ENCODE assay signal across 9 cellular contexts in the genomic region with DNA sequence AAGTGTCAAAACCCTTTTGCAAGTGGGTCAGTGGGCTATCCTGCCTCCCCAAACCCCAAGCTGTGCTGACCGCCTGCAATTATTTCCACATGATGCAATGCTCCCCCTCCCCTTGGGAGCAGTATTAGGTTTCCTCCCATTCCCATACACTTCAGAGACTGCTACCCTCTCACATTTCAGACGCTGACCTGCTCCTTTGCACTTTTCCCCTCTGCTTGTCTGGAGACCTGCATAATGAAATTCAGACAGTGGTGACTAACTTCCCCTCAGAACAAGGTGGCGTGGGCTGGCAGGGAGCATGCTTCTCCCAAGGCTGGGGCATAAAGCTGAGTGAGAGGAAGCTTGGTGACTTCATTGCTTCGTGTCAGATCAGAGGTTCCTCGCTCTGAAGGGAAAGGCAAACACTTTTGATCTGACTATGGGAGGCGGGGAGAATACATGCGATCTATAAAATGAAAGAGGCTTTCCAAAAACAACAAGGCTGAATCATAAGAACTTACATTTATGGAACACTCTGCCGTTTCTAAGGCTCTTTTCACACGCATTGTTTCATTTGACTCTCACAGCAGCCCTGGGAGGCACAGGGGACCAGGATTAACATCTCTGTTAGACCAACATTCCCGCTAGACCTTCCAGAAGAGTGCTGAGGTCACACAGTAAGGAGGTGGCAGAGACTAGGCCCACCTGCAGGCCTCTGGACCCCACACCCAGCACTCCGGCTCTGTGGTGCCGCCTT. TPM values are rescaled to one million over a fixed set of nuclear protein-coding genes. Genes with fewer than 3 reads are reported as not detected.
DNase-seq lines count a peak whose midpoint lies in the region; ATAC-seq and TF ChIP-seq lines count a peak whose summit lies in the region.
"Had no signal": no experiment of that assay in that cellular context is flagged by ENCODE, and none has a peak within 500 bp of the region (broad histone marks: within the 10 kb centered on the region; RNA-seq: fewer than 3 reads in every experiment).

No MANE protein-coding gene starts in this region.

- H3K36me3 Mint-ChIP-seq in HFFc6 (ENCODE audit: low read depth): no peaks in the 10 kb centered on the region
- no peaks in the 10 kb centered on the region for H3K36me3 Mint-ChIP-seq in T-helper 2 cell treated with Interferon-gamma antibody and Interleukin-4, amounts not matched to agents 5 μg/mL and 100 μg/mL, for 36 hours (ENCODE audit: low read depth)
- H3K36me3 Mint-ChIP-seq: activated naive CD8-positive, alpha-beta T cell had no signal

- DNase-seq in HFFc6 (peak; percentile 6), head of caudate nucleus (peak; percentile 16 to 90 (median 68)), superior temporal gyrus (ENCODE audit: extremely low spot score) (no peak)
- DNase-seq in T-helper 2 cell treated with Interferon-gamma antibody and Interleukin-4, amounts not matched to agents 5 μg/mL and 100 μg/mL, for 36 hours (ENCODE audit: low spot score): peak; percentile 63
- peak; percentile 64 for DNase-seq in stimulated activated CD4-positive, alpha-beta T cell treated with anti-CD3 and anti-CD28 coated beads, Interleukin-15, amount 100 ng/mL, for 24 hours

- no peaks in the 10 kb centered on the region for H3K9me3 Mint-ChIP-seq in HFFc6
- H3K9me3 Mint-ChIP-seq in T-helper 2 cell treated with Interferon-gamma antibody and Interleukin-4, amounts not matched to agents 5 μg/mL and 100 μg/mL, for 36 hours: no peaks in the 10 kb centered on the region

- ATAC-seq in HG03571 (IDR thresholded peaks at IDR 0.05; ENCODE audit: unreplicated experiment) (no peak), HG03045 (IDR thresholded peaks at IDR 0.05; ENCODE audit: unreplicated experiment) (no peak), GM19467 (IDR thresholded peaks at IDR 0.05; ENCODE audit: unreplicated experiment) (no peak)

- H3K4me3 Mint-ChIP-seq in HFFc6: peak overlapping the region; percentile 37; the same call in 1 of the 2 replicates
- H3K4me3 Mint-ChIP-seq in T-helper 2 cell treated with Interferon-gamma antibody and Interleukin-4, amounts not matched to agents 5 μg/mL and 100 μg/mL, for 36 hours: peak overlapping the region; percentile 21
- H3K4me3 Mint-ChIP-seq: activated naive CD8-positive, alpha-beta T cell had no signal

- H3K27me3 Mint-ChIP-seq in HFFc6 (ENCODE audit: insufficient read depth): peaks cover 27% of the 10 kb centered on the region
- H3K27me3 Mint-ChIP-seq in T-helper 2 cell treated with Interferon-gamma antibody and Interleukin-4, amounts not matched to agents 5 μg/mL and 100 μg/mL, for 36 hours (ENCODE audit: low read depth): no peaks in the 10 kb centered on the region

- H3K27ac Mint-ChIP-seq in HFFc6: peak overlapping the region; percentile 27; the same call in 1 of the 2 replicates
- H3K27ac Mint-ChIP-seq in T-helper 2 cell treated with Interferon-gamma antibody and Interleukin-4, amounts not matched to agents 5 μg/mL and 100 μg/mL, for 36 hours: no peak overlapping the region
- H3K27ac Mint-ChIP-seq: activated naive CD8-positive, alpha-beta T cell had no signal

- intact Hi-C loops in head of caudate nucleus (cut with DNase I): no loop called here

- H3K4me1 Mint-ChIP-seq in HFFc6 (ENCODE audit: low read depth): peaks cover 10% of the 10 kb centered on the region; the same call in 1 of the 2 replicates
- H3K4me1 Mint-ChIP-seq in T-helper 2 cell treated with Interferon-gamma antibody and Interleukin-4, amounts not matched to agents 5 μg/mL and 100 μg/mL, for 36 hours (ENCODE audit: low read depth): peaks cover 26% of the 10 kb centered on the region

- TF ChIP-seq CTCF in HFFc6 (IDR thresholded peaks at IDR 0.05): no peak

RNA-seq across cellular contexts. Expression of gene ROR1, which starts 27.5 kb away (rescaled TPM):
- total RNA-seq in HFFc6 (2021; fragmentation: NEBNext Ultra II Directional; extraction: Animal tissue kit (Norgen Biotek cat#: 25700)): 1 to 10 TPM; 7.4 to 9.4 (median 8.9) TPM
